In genomic region chr1:89291276-89291675, GRCh38 we compare ENCODE assay signal across 30 cellular contexts. TPM values are rescaled to one million over a fixed set of nuclear protein-coding genes. Genes with fewer than 3 reads are reported as not detected.
DNase-seq lines count a peak whose midpoint lies in the region; ATAC-seq, FAIRE-seq and TF ChIP-seq lines count a peak whose summit lies in the region.
"Had no signal": no experiment of that assay in that cellular context is flagged by ENCODE, and none has a peak within 500 bp of the region (broad histone marks: within the 10 kb centered on the region; RNA-seq: fewer than 3 reads in every experiment).

No MANE protein-coding gene starts in this region.

- FAIRE-seq in A549 (lab: Jason Lieb, UNC) (no peak), K562 (lab: Jason Lieb, UNC) (no peak)
- FAIRE-seq: GM12878, GM12892, GM18507 had no signal

- no peak for TF ChIP-seq EP300 in A549 (IDR thresholded peaks at IDR 0.05)
- no peak for TF ChIP-seq EP300 in K562 (IDR thresholded peaks at IDR 0.05; ENCODE audit: low read length)

- 12% methylated on average over 2 of the region's 2 CpGs for WGBS in A549 (ENCODE audit: missing lambda C conversion rate)
- 0% methylated on average over 2 of the region's 2 CpGs for WGBS in K562 (ENCODE audit: insufficient coverage, low coverage, missing lambda C conversion rate)

- no peaks in the 10 kb centered on the region for H3K36me3 ChIP-seq in K562 (ENCODE audit: control insufficient read depth, insufficient read depth, low read length)
- H3K36me3 ChIP-seq in HAP-1 (replicated peaks) = no peaks in the 10 kb centered on the region
- H3K36me3 ChIP-seq: BE2C, BLaER1 had no signal

- POLR2A ChIA-PET in A549 (lab: Yijun Ruan, JAX) = no interaction called here
- POLR2A ChIA-PET in K562 (lab: Yijun Ruan, JAX) = no interaction called here

- TF ChIP-seq RAD21 in A549 (conservative IDR thresholded peaks at IDR 0.05 in 1 of 2, IDR thresholded peaks at IDR 0.05 in 1 of 2) = no peak
- TF ChIP-seq RAD21 in K562 (CRISPR knock-in tag; conservative IDR thresholded peaks at IDR 0.05 in 1 of 2, IDR thresholded peaks at IDR 0.05 in 1 of 2) = no peak

- in situ Hi-C loops in K562 (cut with MboI) = no loop called here
- in situ Hi-C loops in HAP-1 (cut with MboI; ENCODE audit: low sequenced_read_pairs) = no loop called here

- no TSS peak for BruUV-seq in K562 (replicated peaks; lab: Mats Ljungman, UMichigan)

- no peaks in the 10 kb centered on the region for H3K27me3 ChIP-seq in K562 (ENCODE audit: control insufficient read depth in 2 of 2, insufficient read depth in 2 of 2, low read length in 2 of 2)
- no peaks in the 10 kb centered on the region for H3K27me3 ChIP-seq in HAP-1 (ENCODE audit: low read depth)
- H3K27me3 ChIP-seq: BE2C, BLaER1 had no signal

- TF ChIP-seq CTCF in A549 (IDR thresholded peaks at IDR 0.05) (no peak), K562 (IDR thresholded peaks at IDR 0.05 in 2 of 3, conservative IDR thresholded peaks at IDR 0.05 in 1 of 3; ENCODE audit: insufficient read depth in 2 of 3, low read depth in 1 of 3, low read length in 3 of 3) (no peak)

- no peak overlapping the region for H3K4me3 Mint-ChIP-seq in T-helper 2 cell treated with Interferon-gamma antibody and Interleukin-4, amounts not matched to agents 5 μg/mL and 100 μg/mL, for 36 hours
- H3K4me3 Mint-ChIP-seq: CD14-positive monocyte; CD4-positive, alpha-beta memory T cell; CD8-positive, alpha-beta memory T cell had no signal

- H3K27ac Mint-ChIP-seq in T-helper 2 cell treated with Interferon-gamma antibody and Interleukin-4, amounts not matched to agents 5 μg/mL and 100 μg/mL, for 36 hours = no peak overlapping the region
- H3K27ac Mint-ChIP-seq: CD14-positive monocyte; CD8-positive, alpha-beta memory T cell had no signal

- H3K79me2 ChIP-seq in K562 (ENCODE audit: control insufficient read depth, insufficient read depth, low read length) = no peaks in the 10 kb centered on the region

- H3K4me3 ChIP-seq in A549 (no peak overlapping the region), K562 (no peak overlapping the region), HAP-1 (no peak overlapping the region)
- H3K4me3 ChIP-seq: BLaER1, GM12878 had no signal

- peaks cover 54% of the 10 kb centered on the region for H3K4me1 Mint-ChIP-seq in T-helper 2 cell treated with Interferon-gamma antibody and Interleukin-4, amounts not matched to agents 5 μg/mL and 100 μg/mL, for 36 hours (ENCODE audit: low read depth)

- H3K27ac ChIP-seq in A549 = no peak overlapping the region
- H3K27ac ChIP-seq in K562 (ENCODE audit: extremely low read depth, low read depth, low read length) = no peak overlapping the region
- H3K27ac ChIP-seq: 22Rv1, BLaER1 had no signal

- TF ChIP-seq POLR2A in A549 (IDR thresholded peaks at IDR 0.05; ENCODE audit: low read length) = no peak
- no peak for TF ChIP-seq POLR2A in K562 (conservative IDR thresholded peaks at IDR 0.05)

- H3K9me3 ChIP-seq in A549 = no peaks in the 10 kb centered on the region
- no peaks in the 10 kb centered on the region for H3K9me3 ChIP-seq in K562 (replicated peaks; ENCODE audit: control insufficient read depth, insufficient read depth, low read depth, low read length)
- H3K9me3 ChIP-seq in HAP-1 = no peaks in the 10 kb centered on the region
- H3K9me3 ChIP-seq: BE2C had no signal

- H3K4me2 ChIP-seq in A549 (no peak overlapping the region), K562 (ENCODE audit: insufficient read depth, low read length) (no peak overlapping the region)
- H3K4me2 ChIP-seq: BLaER1 had no signal

- CTCF ChIA-PET in A549 (lab: Yijun Ruan, JAX) (no interaction called here), K562 (lab: Yijun Ruan, JAX; ENCODE audit: low intra/inter-chr PET ratio) (no interaction called here)

- H3K9me3 Mint-ChIP-seq in T-helper 2 cell treated with Interferon-gamma antibody and Interleukin-4, amounts not matched to agents 5 μg/mL and 100 μg/mL, for 36 hours = peaks cover 46% of the 10 kb centered on the region

- intact Hi-C loops in K562 (cut with micrococcal nuclease) = no loop called here

- H3K36me3 Mint-ChIP-seq in T-helper 2 cell treated with Interferon-gamma antibody and Interleukin-4, amounts not matched to agents 5 μg/mL and 100 μg/mL, for 36 hours (ENCODE audit: low read depth) = peaks cover 54% of the 10 kb centered on the region
- H3K36me3 Mint-ChIP-seq: CD14-positive monocyte had no signal

- H2AFZ ChIP-seq in K562 (ENCODE audit: low read depth, low read length) = no peak overlapping the region

- no peaks in the 10 kb centered on the region for H3K9me1 ChIP-seq in K562 (ENCODE audit: control insufficient read depth, insufficient read depth, low read length)

- ATAC-seq in A549 = no peak
- no peak for ATAC-seq in K562
- ATAC-seq: GM12878 had no signal

- H4K20me1 ChIP-seq in K562 (replicated peaks; ENCODE audit: control insufficient read depth, insufficient read depth, low read length) = no peaks in the 10 kb centered on the region
- H4K20me1 ChIP-seq: BLaER1 had no signal

- peaks cover 2% of the 10 kb centered on the region for H3K27me3 Mint-ChIP-seq in T-helper 2 cell treated with Interferon-gamma antibody and Interleukin-4, amounts not matched to agents 5 μg/mL and 100 μg/mL, for 36 hours (ENCODE audit: low read depth)
- H3K27me3 Mint-ChIP-seq: CD4-positive, alpha-beta memory T cell; CD4-positive, CD25-positive, alpha-beta regulatory T cell; CD8-positive, alpha-beta memory T cell had no signal

- H3K9ac ChIP-seq in K562 (ENCODE audit: insufficient read depth in 1 of 2, low read depth in 2 of 2, low read length in 2 of 2) = no peak overlapping the region
- H3K9ac ChIP-seq: BLaER1 had no signal

- H3K4me1 ChIP-seq in A549 (no peaks in the 10 kb centered on the region), K562 (replicated peaks in 1 of 2; ENCODE audit: control insufficient read depth in 2 of 2, insufficient read depth in 2 of 2, low read length in 2 of 2) (no peaks in the 10 kb centered on the region; a peak in 1 of 5 replicates), HAP-1 (no peaks in the 10 kb centered on the region)
- H3K4me1 ChIP-seq: BE2C had no signal

- DNase-seq in T-helper 2 cell treated with Interferon-gamma antibody and Interleukin-4, amounts not matched to agents 5 μg/mL and 100 μg/mL, for 36 hours (ENCODE audit: low spot score) = peak; percentile 2
- no peak for DNase-seq in T-helper 2 cell
- no peak for DNase-seq in A549 (ENCODE audit: low read depth in 1 of 2, low spot score in 1 of 2)
- DNase-seq in K562 (ENCODE audit: extremely low read depth in 1 of 4, low spot score in 3 of 4) = no peak
- DNase-seq in HAP-1 (ENCODE audit: low spot score in 2 of 2) = no peak
- DNase-seq in activated CD8-positive, alpha-beta memory T cell treated with anti-CD3 and anti-CD28 coated beads for 24 hours = no peak
- DNase-seq: ACHN; BE2C; C1 segment of cervical spinal cord; CD4-positive, alpha-beta memory T cell; CD4-positive, CD25-positive, alpha-beta regulatory T cell; CD8-positive, alpha-beta memory T cell; COR-L47; DMS 273 treated with DMSO at 0.1 percent for 48 hours; DMS153; DMS53; DMS79; DND-41; EL; GDM1 had no signal

TF ChIP-seq in A549, 52 proteins besides CTCF, POLR2A, EP300 and RAD21:
- TF ChIP-seq CEBPB (IDR thresholded peaks at IDR 0.05) (no peak), MAFK (IDR thresholded peaks at IDR 0.05; ENCODE audit: partially characterized antibody) (peak; percentile 61)

TF ChIP-seq in K562, 482 proteins besides CTCF, POLR2A, EP300 and RAD21:
- no peak for TF ChIP-seq TRIM28 (IDR thresholded peaks at IDR 0.05)
- TF ChIP-seq ZNF316 (IDR thresholded peaks at IDR 0.05) = peak; percentile 23; the same call in 1 of the 2 replicates

RNA-seq across cellular contexts. Expression of gene GBP5, which starts 18.6 kb away (rescaled TPM):
- polyA plus RNA-seq in A549 (2011; rRNA removed) = 0.04 and 0.07 TPM in 2 replicates
- not detected in 2 replicates for polyA plus RNA-seq in A549 (2012; cell fraction: cytosol; rRNA removed)
- not detected in 2 replicates for polyA plus RNA-seq in A549 (2012; cell fraction: nucleus; rRNA removed)
- polyA plus RNA-seq in A549 (2017; fragmentation: RNase III; extraction: RNeasy Plus Mini Kit Qiagen cat#74134 plus additional on column Dnase treatment) = not detected in 3 replicates
- not detected in 2 replicates for polyA minus RNA-seq in A549 (2011; rRNA and poly(A)+ RNA removed)
- total RNA-seq in K562 (2011; cell fraction: chromatin; rRNA removed; ENCODE audit: low replicate concordance) = 0.16 and 0.44 TPM in 2 replicates
- total RNA-seq in K562 (2011; cell fraction: nucleolus; rRNA removed) = 0.50 TPM in 1 of 2 replicates, not detected in the other
- total RNA-seq in K562 (2011; cell fraction: nucleoplasm; rRNA removed) = 0.15 and 0.23 TPM in 2 replicates
- 0.23 and 0.61 TPM in 2 replicates for total RNA-seq in K562 (2014; rRNA removed)
- total RNA-seq in K562 (2014; rRNA removed; fragmentation: Illumina TruSeq; extraction: Trizol) = 0.69 and 0.86 TPM in 2 replicates
- total RNA-seq in K562 (2015; rRNA removed; fragmentation: Illumina TruSeq; extraction: Trizol) = 0.36 and 0.57 TPM in 2 replicates
- total RNA-seq in K562 (2021) = 0.29 and 0.40 TPM in 2 replicates
- 0.91 and 2.9 TPM in 2 replicates for polyA plus RNA-seq in K562 (2011; rRNA removed)
- 0.31 and 1.2 TPM in 2 replicates for polyA plus RNA-seq in K562 (2011; cell fraction: cytosol; rRNA removed)
- 0.77 and 3.9 TPM in 2 replicates for polyA plus RNA-seq in K562 (2011; cell fraction: nucleus; rRNA removed)
- 0.46 and 1.2 TPM in 2 replicates for polyA plus RNA-seq in K562 (2012)
- 0.58 and 0.66 TPM in 2 replicates for polyA plus RNA-seq in K562 (2014; fragmentation: Illumina TruSeq; extraction: Trizol)
- polyA plus RNA-seq in K562 (2014; fragmentation: Nextera tagmentation; extraction: Ambion mirVana) = under 1 TPM; 0.35 to 0.57 TPM
- polyA plus RNA-seq in K562 (2014; rRNA removed) = 0.49 and 0.65 TPM in 2 replicates
- polyA minus RNA-seq in K562 (2011; rRNA and poly(A)+ RNA removed) = 0.46 and 2.7 TPM in 2 replicates
- polyA minus RNA-seq in K562 (2011; cell fraction: cytosol; rRNA and poly(A)+ RNA removed) = 0.38 TPM in 1 of 2 replicates, not detected in the other
- polyA minus RNA-seq in K562 (2011; cell fraction: nucleus; rRNA and poly(A)+ RNA removed) = 0.81 and 2.4 TPM in 2 replicates
- total RNA-seq: A172, A673, G401 had no signal
- polyA plus RNA-seq: AG04450 had no signal
